Comparison of ENCODE assay signal across 8 cellular contexts in genomic region chr1:206631085-206631509, GRCh38. TPM values are rescaled to one million over a fixed set of nuclear protein-coding genes. Genes with fewer than 3 reads are reported as not detected.
DNase-seq lines count a peak whose midpoint lies in the region; ATAC-seq and TF ChIP-seq lines count a peak whose summit lies in the region.

No MANE protein-coding gene starts in this region.

- H3K36me3 ChIP-seq in DND-41 (ENCODE audit: insufficient read depth, low read length): no peaks in the 10 kb centered on the region
- H3K36me3 ChIP-seq in IMR-90 (ENCODE audit: control insufficient read depth, insufficient read depth, low read length): no peaks in the 10 kb centered on the region
- no peaks in the 10 kb centered on the region for H3K36me3 ChIP-seq in tibial artery

- H3K27me3 ChIP-seq in DND-41 (ENCODE audit: insufficient read depth, low read length, poor library complexity) (no peaks in the 10 kb centered on the region), IMR-90 (ENCODE audit: control insufficient read depth, insufficient read depth, low read length) (peaks cover 13% of the 10 kb centered on the region), tibial artery (no peaks in the 10 kb centered on the region)

- TF ChIP-seq CTCF in DND-41 (IDR thresholded peaks at IDR 0.05; ENCODE audit: borderline replicate concordance, extremely low read depth, low read length, poor library complexity, severe bottlenecking): peak; percentile 68
- peak; percentile 74 for TF ChIP-seq CTCF in IMR-90 (conservative IDR thresholded peaks at IDR 0.05; ENCODE audit: low read depth, low read length)
- peak; percentile 16 to 26 for TF ChIP-seq CTCF in tibial artery (IDR thresholded peaks at IDR 0.05)

- peak; percentile 27; the same call in 2 of the 3 replicates for ATAC-seq in DND-41 (ENCODE audit: insufficient read depth, low read depth)
- ATAC-seq in IMR-90 (ENCODE audit: low read depth): peak; percentile 10; the same call in 1 of the 2 replicates
- ATAC-seq in HG02798 (IDR thresholded peaks at IDR 0.05; ENCODE audit: poor library complexity, unreplicated experiment): no peak
- no peak for ATAC-seq in GM18502 (IDR thresholded peaks at IDR 0.05; ENCODE audit: poor library complexity, unreplicated experiment)

- 0 out of 4 replicates have a peak overlapping the region, but pooled peaks of 1 of the 2 experiments have one; percentile 62 for H4K8ac ChIP-seq in IMR-90 (ENCODE audit: low read depth in 2 of 2, low read length in 2 of 2)

- H4K20me1 ChIP-seq in DND-41 (ENCODE audit: insufficient read depth, low read length): no peaks in the 10 kb centered on the region
- no peaks in the 10 kb centered on the region for H4K20me1 ChIP-seq in IMR-90 (ENCODE audit: insufficient read depth, low read length)

- no peaks in the 10 kb centered on the region for H3K79me2 ChIP-seq in DND-41 (ENCODE audit: insufficient read depth, low read length)

- H3K4me2 ChIP-seq in DND-41 (ENCODE audit: insufficient read depth, low read length): no peak overlapping the region
- no peak overlapping the region for H3K4me2 ChIP-seq in IMR-90 (ENCODE audit: low read depth, low read length)

- no peak overlapping the region for H2AK9ac ChIP-seq in IMR-90 (replicated peaks; ENCODE audit: low read depth, low read length, poor library complexity)

- POLR2A ChIA-PET in IMR-90 (lab: Charles Lee; ENCODE audit: unreplicated experiment): no interaction called here

- H2AK5ac ChIP-seq in IMR-90 (ENCODE audit: low read depth, low read length): no peak overlapping the region

- H2AFZ ChIP-seq in DND-41 (ENCODE audit: low read depth, low read length) (no peak overlapping the region), IMR-90 (replicated peaks; ENCODE audit: low read length, poor library complexity) (no peak overlapping the region)

- H2BK15ac ChIP-seq in IMR-90 (ENCODE audit: low read depth, low read length): no peak overlapping the region

- no TSS peak for BruUV-seq in IMR-90 (replicated peaks; lab: Mats Ljungman, UMichigan)

- no peak overlapping the region for H3K9ac ChIP-seq in DND-41 (ENCODE audit: low read depth, low read length)
- no peak overlapping the region for H3K9ac ChIP-seq in IMR-90 (ENCODE audit: low read depth, low read length)

- H3K9me3 ChIP-seq in DND-41 (ENCODE audit: insufficient read depth, low read length, severe bottlenecking) (no peaks in the 10 kb centered on the region), IMR-90 (ENCODE audit: control insufficient read depth, insufficient read depth, low read length) (no peaks in the 10 kb centered on the region), tibial artery (no peaks in the 10 kb centered on the region)

- H3K18ac ChIP-seq in IMR-90 (ENCODE audit: low read depth, low read length): no peak overlapping the region

- no peak overlapping the region for H2BK120ac ChIP-seq in IMR-90 (ENCODE audit: low read depth, low read length)

- TF ChIP-seq POLR2A in IMR-90 (IDR thresholded peaks at IDR 0.05; ENCODE audit: low read depth, low read length): no peak

- H3K4me1 ChIP-seq in DND-41 (ENCODE audit: insufficient read depth, low read length): peaks cover 22% of the 10 kb centered on the region
- H3K4me1 ChIP-seq in IMR-90 (ENCODE audit: control insufficient read depth, insufficient read depth, low read length): peaks cover 7% of the 10 kb centered on the region
- peaks cover 0 to 18% (median 9%) of the 10 kb centered on the region in 4 donors for H3K4me1 ChIP-seq in tibial artery

- in situ Hi-C loops in IMR-90 (cut with MboI; ENCODE audit: low sequenced_read_pairs): no loop called here

- H3K4ac ChIP-seq in IMR-90 (ENCODE audit: low read depth, low read length): no peak overlapping the region

- no peak overlapping the region for H3K56ac ChIP-seq in IMR-90 (ENCODE audit: extremely low read depth, insufficient read depth, low read length)

- H3K9me1 ChIP-seq in IMR-90 (ENCODE audit: insufficient read depth, low read length): 0 out of 2 replicates have a peak, but pooled peaks cover 3% of the 10 kb centered on the region

- H4K91ac ChIP-seq in IMR-90 (ENCODE audit: insufficient read depth, low read depth, low read length): no peak overlapping the region

- peak; percentile 71 for TF ChIP-seq RAD21 in IMR-90 (IDR thresholded peaks at IDR 0.05; ENCODE audit: low read length)

- dilution Hi-C loops in IMR-90 (cut with HindIII; ENCODE audit: low sequenced_read_pairs, unreplicated experiment): no loop called here

- no peak overlapping the region for H3K14ac ChIP-seq in IMR-90 (replicated peaks; ENCODE audit: low read depth, low read length)

- no CpG with 5 or more reads among the region's 4 CpGs for WGBS in IMR-90 (ENCODE audit: extremely low coverage in 2 of 2, insufficient read length in 1 of 2), 2 experiments

- peaks cover 0 to 7% of the 10 kb centered on the region in 2 experiments; a peak in 3 of 4 replicates for H3K79me1 ChIP-seq in IMR-90 (ENCODE audit: low read depth in 1 of 2, low read length in 2 of 2)

- H2BK5ac ChIP-seq in IMR-90 (ENCODE audit: low read depth, low read length, poor library complexity, severe bottlenecking): no peak overlapping the region

- CTCF ChIA-PET in IMR-90 (lab: Yijun Ruan, JAX): interaction anchor here (0.6 to 1.9 kb wide), 18 partner anchors 9 to 351 kb away, joined by 3 to 25 read pairs (median 4); partner anchors contain the start of gene EIF2D

- peak; percentile 63 for DNase-seq in DND-41
- DNase-seq in IMR-90: peak; percentile 93
- DNase-seq in NCI-H82 (lab: John Stamatoyannopoulos, UW): peak; percentile 99
- peak; percentile 86 for DNase-seq in amniotic epithelial cell (ENCODE audit: low read depth)
- peak; percentile 92 for DNase-seq in iPS-NIHi11 (ENCODE audit: low spot score)
- DNase-seq in tibial artery: peak in 1 of 2 donors; percentile 46

- H3K27ac ChIP-seq in DND-41 (ENCODE audit: low read length) (no peak overlapping the region), IMR-90 (ENCODE audit: insufficient read depth, low read length) (no peak overlapping the region), tibial artery (no peak overlapping the region)

- H3K4me3 ChIP-seq in DND-41 (ENCODE audit: low read depth in 1 of 2, low read length in 2 of 2) (no peak overlapping the region), IMR-90 (ENCODE audit: insufficient read depth, low read depth, low read length) (no peak overlapping the region), tibial artery (no peak overlapping the region)

- no peak overlapping the region for H2BK20ac ChIP-seq in IMR-90 (ENCODE audit: low read depth, low read length)

- intact Hi-C loops in IMR-90 (cut with micrococcal nuclease): loop anchor here (5.0 to 10.0 kb wide), 2 partner anchors 96 to 354 kb away; no protein-coding TSS in a partner anchor
- intact Hi-C loops in tibial artery (cut with DNase I; ENCODE audit: low total_unique reads): loop anchor here (5.0 to 10.0 kb wide), 2 partner anchors 174 to 281 kb away; no protein-coding TSS in a partner anchor

- no peak overlapping the region for H4K5ac ChIP-seq in IMR-90 (ENCODE audit: low read depth, low read length)

- no peak overlapping the region for H3K23ac ChIP-seq in IMR-90 (ENCODE audit: low read depth, low read length)

TF ChIP-seq in IMR-90, 13 proteins besides CTCF, POLR2A, EP300 and RAD21 (continues in another document):
- TF ChIP-seq ELK1 (IDR thresholded peaks at IDR 0.05; ENCODE audit: borderline replicate concordance, low read depth, low read length) (no peak), MXI1 (IDR thresholded peaks at IDR 0.05; ENCODE audit: borderline replicate concordance, low read depth, low read length) (no peak), MAFK (IDR thresholded peaks at IDR 0.05; ENCODE audit: low read depth, low read length) (no peak), BHLHE40 (IDR thresholded peaks at IDR 0.05; ENCODE audit: low read depth, low read length) (no peak), MAZ (IDR thresholded peaks at IDR 0.05; ENCODE audit: borderline replicate concordance, low read depth, low read length) (peak; percentile 51; the same call in 1 of the 2 replicates), NFE2L2 (IDR thresholded peaks at IDR 0.05; ENCODE audit: low read depth, low read length) (no peak), SMC3 (IDR thresholded peaks at IDR 0.05; ENCODE audit: low read depth, low read length) (peak; percentile 76), CEBPB (IDR thresholded peaks at IDR 0.05; ENCODE audit: low read depth, low read length) (no peak), RFX5 (IDR thresholded peaks at IDR 0.05; ENCODE audit: low read depth, low read length) (no peak), RCOR1 (IDR thresholded peaks at IDR 0.05; ENCODE audit: insufficient replicate concordance, low read length) (no peak), FOS (IDR thresholded peaks at IDR 0.05; ENCODE audit: low read depth, low read length) (no peak)
- TF ChIP-seq, protein P1, sequence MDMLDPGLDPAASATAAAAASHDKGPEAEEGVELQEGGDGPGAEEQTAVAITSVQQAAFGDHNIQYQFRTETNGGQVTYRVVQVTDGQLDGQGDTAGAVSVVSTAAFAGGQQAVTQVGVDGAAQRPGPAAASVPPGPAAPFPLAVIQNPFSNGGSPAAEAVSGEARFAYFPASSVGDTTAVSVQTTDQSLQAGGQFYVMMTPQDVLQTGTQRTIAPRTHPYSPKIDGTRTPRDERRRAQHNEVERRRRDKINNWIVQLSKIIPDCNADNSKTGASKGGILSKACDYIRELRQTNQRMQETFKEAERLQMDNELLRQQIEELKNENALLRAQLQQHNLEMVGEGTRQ (IDR thresholded peaks at IDR 0.05; ENCODE audit: low read depth, low read length): peak; percentile 96

RNA-seq across cellular contexts. Expression of gene DYRK3, which starts 4.2 kb away (rescaled TPM):
- 21.1 and 22.0 TPM in 2 replicates for total RNA-seq in IMR-90 (2012; rRNA removed)
- 4.6 and 5.5 TPM in 2 replicates for polyA plus RNA-seq in IMR-90 (2012; rRNA removed)
- 2.2 and 3.2 TPM in 2 replicates for polyA plus RNA-seq in IMR-90 (2012; cell fraction: cytosol; rRNA removed)
- 2.4 and 9.7 TPM in 2 replicates for polyA plus RNA-seq in IMR-90 (2012; cell fraction: nucleus; rRNA removed; ENCODE audit: low replicate concordance)

RNA-seq across cellular contexts. Expression of gene EIF2D, which starts 18.8 kb away (rescaled TPM):
- total RNA-seq in IMR-90 (2012; rRNA removed): 51.7 and 69.4 TPM in 2 replicates
- polyA plus RNA-seq in IMR-90 (2012; rRNA removed): 58.7 and 64.3 TPM in 2 replicates
- polyA plus RNA-seq in IMR-90 (2012; cell fraction: cytosol; rRNA removed): 39.4 and 47.6 TPM in 2 replicates
- 35.3 and 72.9 TPM in 2 replicates for polyA plus RNA-seq in IMR-90 (2012; cell fraction: nucleus; rRNA removed; ENCODE audit: low replicate concordance)

RNA-seq across cellular contexts. Expression of gene MAPKAPK2, which starts 53.6 kb away (rescaled TPM):
- 50.8 and 56.5 TPM in 2 replicates for total RNA-seq in IMR-90 (2012; rRNA removed)
- 60.7 and 66.4 TPM in 2 replicates for polyA plus RNA-seq in IMR-90 (2012; rRNA removed)
- polyA plus RNA-seq in IMR-90 (2012; cell fraction: cytosol; rRNA removed): 42.3 and 56.1 TPM in 2 replicates
- polyA plus RNA-seq in IMR-90 (2012; cell fraction: nucleus; rRNA removed; ENCODE audit: low replicate concordance): 86.1 and 91.5 TPM in 2 replicates

Comparison
In these comparisons a context has a peak if more than half of its experiments do, and no peak if none do; other contexts are left out.
1. ATAC-seq: peak in DND-41 (single experiment) and IMR-90 (single experiment); none in HG02798 (single experiment) and GM18502 (single experiment).
2. CTCF ChIP-seq: peak in every context shown above with its lines; median percentile 74 in IMR-90; 68 in DND-41; 21 in tibial artery.